In the genomic region with DNA sequence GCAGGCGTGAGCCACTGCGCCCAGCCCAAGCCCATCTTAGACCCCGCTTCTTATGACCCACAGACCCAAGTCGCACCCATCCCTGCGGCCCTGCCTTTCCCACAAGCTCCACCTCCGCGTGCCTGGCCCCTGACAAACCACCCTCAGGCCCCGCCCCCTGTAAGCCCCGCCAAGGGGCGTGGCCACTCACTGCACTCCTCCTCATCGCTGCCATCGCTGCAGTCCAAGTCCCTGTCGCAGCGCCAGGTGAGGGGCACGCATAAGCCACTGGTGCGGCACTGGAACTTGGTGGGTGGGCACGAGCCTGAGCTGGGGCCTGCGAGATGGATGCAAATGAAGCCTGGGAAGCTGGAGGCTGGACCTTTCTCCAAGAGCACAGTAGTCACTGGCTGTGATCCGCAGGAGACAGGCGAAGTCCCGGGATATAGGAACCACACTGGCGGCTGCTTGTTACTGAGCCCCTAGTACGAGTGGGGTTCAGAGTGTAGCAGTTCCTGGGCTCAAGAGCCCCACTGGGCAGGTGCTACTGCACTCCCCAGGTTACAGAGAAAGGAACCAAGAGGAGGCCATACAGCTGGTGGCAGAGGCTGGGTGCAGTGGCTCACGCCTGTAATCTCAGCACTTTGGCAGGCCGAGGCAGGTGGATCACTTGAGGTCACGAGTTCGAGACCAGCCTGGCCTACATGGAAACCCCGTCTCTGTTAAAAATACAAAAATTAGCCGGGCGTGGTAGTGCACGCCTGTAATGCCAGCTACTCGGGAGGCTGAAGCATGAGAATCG, we compare ENCODE assay signal across 9 cellular contexts. TPM values are rescaled to one million over a fixed set of nuclear protein-coding genes. Genes with fewer than 3 reads are reported as not detected.
DNase-seq lines count a peak whose midpoint lies in the region; ATAC-seq, FAIRE-seq and TF ChIP-seq lines count a peak whose summit lies in the region.
"Had no signal": no experiment of that assay in that cellular context is flagged by ENCODE, and none has a peak within 500 bp of the region (broad histone marks: within the 10 kb centered on the region; RNA-seq: fewer than 3 reads in every experiment).

No MANE protein-coding gene starts in this region.

- H3K36me3 ChIP-seq in H7 (replicated peaks; ENCODE audit: control insufficient read depth, insufficient read depth, low read length) (peaks cover 7% of the 10 kb centered on the region), small intestine (ENCODE audit: control insufficient read depth in 2 of 2, insufficient read depth in 2 of 2, low read length in 2 of 2) (no peaks in the 10 kb centered on the region)

- H3K27me3 Mint-ChIP-seq in activated T-cell treated with anti-CD3 and anti-CD28 coated beads, Interleukin-2, amount 50 U/mL, for 24 hours, result no peaks in the 10 kb centered on the region

- no peak overlapping the region for H3K4me3 Mint-ChIP-seq in activated T-cell treated with anti-CD3 and anti-CD28 coated beads, Interleukin-2, amount 50 U/mL, for 24 hours

- no peak for TF ChIP-seq POLR2A in lower leg skin (IDR thresholded peaks at IDR 0.05)

- H3K27ac Mint-ChIP-seq in activated T-cell treated with anti-CD3 and anti-CD28 coated beads, Interleukin-2, amount 50 U/mL, for 24 hours, result peak overlapping the region; percentile 64

- DNase-seq in H7 (peak; percentile 98), lower leg skin (ENCODE audit: low spot score in 2 of 2) (peak; percentile 13 to 86), small intestine (no peak), 8988T (no peak), DMS153 treated with DMSO at 0.1 percent for 48 hours (lab: John Stamatoyannopoulos, UW; ENCODE audit: unreplicated experiment) (no peak)
- DNase-seq in activated T-cell treated with anti-CD3 and anti-CD28 coated beads, Interleukin-2, amount 50 U/mL, for 24 hours, result peak; percentile 56
- DNase-seq: NCI-H524 had no signal

- H3K9me3 Mint-ChIP-seq in activated T-cell treated with anti-CD3 and anti-CD28 coated beads, Interleukin-2, amount 50 U/mL, for 24 hours, result no peaks in the 10 kb centered on the region

- H3K27ac ChIP-seq in 22Rv1, result peak overlapping the region; percentile 93
- no peak overlapping the region for H3K27ac ChIP-seq in small intestine (ENCODE audit: low read depth in 1 of 2, low read length in 1 of 2)

- no peak for ATAC-seq in esophagus mucosa

- H3K4me1 Mint-ChIP-seq in activated T-cell treated with anti-CD3 and anti-CD28 coated beads, Interleukin-2, amount 50 U/mL, for 24 hours (ENCODE audit: low read depth), result peaks cover 41% of the 10 kb centered on the region

- H3K9me3 ChIP-seq in small intestine (ENCODE audit: control insufficient read depth, low read depth), result no peaks in the 10 kb centered on the region

- TF ChIP-seq CTCF in 22Rv1 (IDR thresholded peaks at IDR 0.05) (no peak), lower leg skin (IDR thresholded peaks at IDR 0.05) (no peak)

- 77% methylated on average over 33 of the region's 33 CpGs for WGBS in lower leg skin, 2 donors
- 82 to 89% (median 85%) methylated on average over 33 of the region's 33 CpGs for WGBS in small intestine, 3 donors

- intact Hi-C loops in lower leg skin (cut with DNase I; ENCODE audit: low total_unique reads), result no loop called here

- peaks cover 3 to 4% of the 10 kb centered on the region in 2 donors for H3K4me1 ChIP-seq in small intestine (ENCODE audit: control insufficient read depth in 2 of 2, insufficient read depth in 1 of 2, low read depth in 1 of 2, low read length in 1 of 2)

- no peaks in the 10 kb centered on the region for H3K27me3 ChIP-seq in H7 (ENCODE audit: control insufficient read depth, insufficient read depth, low read length)
- no peaks in the 10 kb centered on the region for H3K27me3 ChIP-seq in small intestine (ENCODE audit: control insufficient read depth in 2 of 2, insufficient read depth in 2 of 2, low read length in 2 of 2)

- H3K36me3 Mint-ChIP-seq in activated T-cell treated with anti-CD3 and anti-CD28 coated beads, Interleukin-2, amount 50 U/mL, for 24 hours (ENCODE audit: low read depth), result peaks cover 78% of the 10 kb centered on the region

- FAIRE-seq in small intestine (lab: Jason Lieb, UNC), result no peak

- H3K4me3 ChIP-seq in H7 (ENCODE audit: insufficient read depth, low read depth, low read length) (no peak overlapping the region), lower leg skin (ENCODE audit: low read depth, poor library complexity, severe bottlenecking) (no peak overlapping the region), small intestine (ENCODE audit: low read depth in 1 of 2, low read length in 2 of 2) (no peak overlapping the region)

RNA-seq across cellular contexts. Expression of a gene that starts 3.1 kb away (rescaled TPM):
- total RNA-seq in H7 (2014; rRNA removed; shearing (Covaris generic)), result 127 and 159 TPM in 2 replicates
- total RNA-seq in lower leg skin (10 to 100 TPM in 3 of 4 donors, 1 to 10 TPM in 1; 9.0 to 23.6 (median 16.8) TPM), esophagus mucosa (12.0 TPM)
- 10 to 100 TPM in 2 of 3 donors, 1 to 10 TPM in 1; 9.8 to 64.7 (median 11.9) TPM for polyA plus RNA-seq in small intestine

RNA-seq across cellular contexts. Expression of a gene that starts 16.1 kb away (rescaled TPM):
- total RNA-seq in H7 (2014; rRNA removed; shearing (Covaris generic)), result 103 and 117 TPM in 2 replicates
- total RNA-seq in lower leg skin (10 to 100 TPM; 24.5 to 39.5 (median 32.3) TPM), esophagus mucosa (52.2 TPM)
- 100 to 1,000 TPM; 125 to 160 (median 149) TPM for polyA plus RNA-seq in small intestine

RNA-seq across cellular contexts. Expression of a gene that starts 16.3 kb away (rescaled TPM):
- total RNA-seq in H7 (2014; rRNA removed; shearing (Covaris generic)), result 512 and 545 TPM in 2 replicates
- total RNA-seq in lower leg skin, result 100 to 1,000 TPM; 427 to 879 (median 727) TPM
- 100 to 1,000 TPM; 449 to 911 (median 838) TPM for polyA plus RNA-seq in small intestine
- 1,802 TPM for total RNA-seq in esophagus mucosa

RNA-seq across cellular contexts. Expression of a gene that starts 38.0 kb away (rescaled TPM):
- total RNA-seq in H7 (2014; rRNA removed; shearing (Covaris generic)), result 1.2 and 7.3 TPM in 2 replicates
- 10 to 100 TPM in 2 of 4 donors, 1 to 10 TPM in 2; 7.6 to 16.7 (median 11.4) TPM for total RNA-seq in lower leg skin
- polyA plus RNA-seq in small intestine, result 10 to 100 TPM in 1 of 3 donors, 1 to 10 TPM in 2; 1.3 to 13.0 (median 4.6) TPM
- total RNA-seq in esophagus mucosa, result 1.6 TPM

RNA-seq across cellular contexts. Expression of a gene that starts 58.9 kb away (rescaled TPM):
- 13.2 and 17.1 TPM in 2 replicates for total RNA-seq in H7 (2014; rRNA removed; shearing (Covaris generic))
- total RNA-seq in lower leg skin, result 10 to 100 TPM; 11.8 to 51.8 (median 34.7) TPM
- 10 to 100 TPM in 2 of 3 donors, 1 to 10 TPM in 1; 7.3 to 24.8 (median 10.0) TPM for polyA plus RNA-seq in small intestine
- 55.4 TPM for total RNA-seq in esophagus mucosa

Comparison
In these comparisons a context has a peak if more than half of its experiments do, and no peak if none do; other contexts are left out.
1. DNase-seq: peak in H7 (single experiment), activated T-cell treated with anti-CD3 and anti-CD28 coated beads, Interleukin-2, amount 50 U/mL, for 24 hours (single experiment) and lower leg skin (2 of 2); none in small intestine (single experiment), 8988T (single experiment) and DMS153 treated with DMSO at 0.1 percent for 48 hours (single experiment).